ENCODE assay signal across 1 cellular context in the genomic region with DNA sequence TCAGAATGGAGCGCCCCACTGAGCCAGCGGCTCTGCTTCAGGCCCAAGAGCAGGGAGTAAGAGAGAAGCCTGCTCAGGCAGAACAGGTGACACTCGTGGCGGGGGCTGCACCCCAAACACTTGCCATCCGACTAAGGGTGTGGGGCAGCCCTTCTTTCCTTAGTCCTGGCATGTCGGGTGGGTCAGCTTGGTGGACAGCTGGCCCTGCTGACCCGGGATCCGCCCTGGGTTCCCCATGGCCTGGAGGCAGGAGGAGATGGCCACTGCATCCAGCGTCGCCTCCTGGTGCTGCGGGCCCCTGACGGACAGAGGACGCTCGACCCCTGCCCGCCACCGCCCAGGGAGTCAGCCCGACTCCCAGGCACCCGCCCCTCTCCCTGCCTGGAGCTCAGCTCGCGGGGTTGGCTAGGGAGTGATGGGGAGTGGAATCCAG.
TF ChIP-seq lines count a peak whose summit lies in the region.

No MANE protein-coding gene starts in this region.

TF ChIP-seq in HepG2, 621 proteins besides CTCF, POLR2A, EP300 and RAD21 (continues in another document):
- TF ChIP-seq, protein P1, sequence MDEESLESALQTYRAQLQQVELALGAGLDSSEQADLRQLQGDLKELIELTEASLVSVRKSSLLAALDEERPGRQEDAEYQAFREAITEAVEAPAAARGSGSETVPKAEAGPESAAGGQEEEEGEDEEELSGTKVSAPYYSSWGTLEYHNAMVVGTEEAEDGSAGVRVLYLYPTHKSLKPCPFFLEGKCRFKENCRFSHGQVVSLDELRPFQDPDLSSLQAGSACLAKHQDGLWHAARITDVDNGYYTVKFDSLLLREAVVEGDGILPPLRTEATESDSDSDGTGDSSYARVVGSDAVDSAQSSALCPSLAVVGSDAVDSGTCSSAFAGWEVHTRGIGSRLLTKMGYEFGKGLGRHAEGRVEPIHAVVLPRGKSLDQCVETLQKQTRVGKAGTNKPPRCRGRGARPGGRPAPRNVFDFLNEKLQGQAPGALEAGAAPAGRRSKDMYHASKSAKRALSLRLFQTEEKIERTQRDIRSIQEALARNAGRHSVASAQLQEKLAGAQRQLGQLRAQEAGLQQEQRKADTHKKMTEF (CRISPR knock-in tag; IDR thresholded peaks at IDR 0.05): no peak
- TF ChIP-seq ZNF225 (CRISPR knock-in tag; IDR thresholded peaks at IDR 0.05) (no peak), NFE2L2 (IDR thresholded peaks at IDR 0.05; ENCODE audit: low read length) (no peak), POLR2AphosphoS5 (IDR thresholded peaks at IDR 0.05; ENCODE audit: low read depth, low read length) (no peak), ZNF317 (CRISPR knock-in tag; IDR thresholded peaks at IDR 0.05) (peak; percentile 3; the same call in 1 of the 2 replicates), TEAD3 (CRISPR knock-in tag; optimal IDR thresholded peaks at IDR 0.05; ENCODE audit: borderline replicate concordance) (no peak), ZNF263 (CRISPR knock-in tag; IDR thresholded peaks at IDR 0.05) (no peak), PHF5A (CRISPR knock-in tag; IDR thresholded peaks at IDR 0.05; ENCODE audit: low read depth, unreplicated experiment) (no peak), HOXA3 (CRISPR knock-in tag; IDR thresholded peaks at IDR 0.05) (no peak), RBAK (CRISPR knock-in tag; IDR thresholded peaks at IDR 0.05) (no peak), SIN3A (IDR thresholded peaks at IDR 0.05; ENCODE audit: borderline replicate concordance, low read depth, low read length) (no peak), ELF1 (CRISPR knock-in tag; IDR thresholded peaks at IDR 0.05) (no peak), ZNF484 (CRISPR knock-in tag; IDR thresholded peaks at IDR 0.05; ENCODE audit: borderline replicate concordance, low read depth) (no peak), MATR3 (CRISPR knock-in tag; IDR thresholded peaks at IDR 0.05) (no peak), AHR (CRISPR knock-in tag; IDR thresholded peaks at IDR 0.05) (peak; percentile 40; the same call in 1 of the 2 replicates), ZBTB38 (CRISPR knock-in tag; IDR thresholded peaks at IDR 0.05) (0 out of 2 replicates have a peak, but pooled peaks have one; percentile 5), ZBTB1 (CRISPR knock-in tag; IDR thresholded peaks at IDR 0.05; ENCODE audit: borderline replicate concordance) (no peak), GPN1 (CRISPR knock-in tag; IDR thresholded peaks at IDR 0.05; ENCODE audit: borderline replicate concordance) (no peak), RBM39 (IDR thresholded peaks at IDR 0.05; ENCODE audit: low read depth, low read length, poor library complexity, severe bottlenecking) (peak; percentile 46), MBD4 (IDR thresholded peaks at IDR 0.05; ENCODE audit: borderline replicate concordance, low read length) (no peak), GZF1 (CRISPR knock-in tag; IDR thresholded peaks at IDR 0.05) (no peak), LCORL (IDR thresholded peaks at IDR 0.05) (no peak), LCORL (CRISPR knock-in tag; IDR thresholded peaks at IDR 0.05) (peak; percentile 4; the same call in 1 of the 2 replicates), ZNF251 (CRISPR knock-in tag; IDR thresholded peaks at IDR 0.05) (no peak), YEATS2 (CRISPR knock-in tag; IDR thresholded peaks at IDR 0.05; ENCODE audit: borderline replicate concordance) (no peak), CHD4 (IDR thresholded peaks at IDR 0.05; ENCODE audit: borderline replicate concordance, low read length) (no peak), SP1 (IDR thresholded peaks at IDR 0.05) (no peak), SP1 (CRISPR knock-in tag; IDR thresholded peaks at IDR 0.05) (0 out of 2 replicates have a peak, but pooled peaks have one; percentile 7), NFIC (IDR thresholded peaks at IDR 0.05; ENCODE audit: low read length) (no peak), GATA4 (IDR thresholded peaks at IDR 0.05; ENCODE audit: borderline replicate concordance, low read depth) (no peak), BRCA1 (CRISPR knock-in tag; IDR thresholded peaks at IDR 0.05) (no peak)
- TF ChIP-seq, protein P2, sequence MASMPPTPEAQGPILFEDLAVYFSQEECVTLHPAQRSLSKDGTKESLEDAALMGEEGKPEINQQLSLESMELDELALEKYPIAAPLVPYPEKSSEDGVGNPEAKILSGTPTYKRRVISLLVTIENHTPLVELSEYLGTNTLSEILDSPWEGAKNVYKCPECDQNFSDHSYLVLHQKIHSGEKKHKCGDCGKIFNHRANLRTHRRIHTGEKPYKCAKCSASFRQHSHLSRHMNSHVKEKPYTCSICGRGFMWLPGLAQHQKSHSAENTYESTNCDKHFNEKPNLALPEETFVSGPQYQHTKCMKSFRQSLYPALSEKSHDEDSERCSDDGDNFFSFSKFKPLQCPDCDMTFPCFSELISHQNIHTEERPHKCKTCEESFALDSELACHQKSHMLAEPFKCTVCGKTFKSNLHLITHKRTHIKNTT (CRISPR knock-in tag; IDR thresholded peaks at IDR 0.05): no peak
- TF ChIP-seq, protein P3, sequence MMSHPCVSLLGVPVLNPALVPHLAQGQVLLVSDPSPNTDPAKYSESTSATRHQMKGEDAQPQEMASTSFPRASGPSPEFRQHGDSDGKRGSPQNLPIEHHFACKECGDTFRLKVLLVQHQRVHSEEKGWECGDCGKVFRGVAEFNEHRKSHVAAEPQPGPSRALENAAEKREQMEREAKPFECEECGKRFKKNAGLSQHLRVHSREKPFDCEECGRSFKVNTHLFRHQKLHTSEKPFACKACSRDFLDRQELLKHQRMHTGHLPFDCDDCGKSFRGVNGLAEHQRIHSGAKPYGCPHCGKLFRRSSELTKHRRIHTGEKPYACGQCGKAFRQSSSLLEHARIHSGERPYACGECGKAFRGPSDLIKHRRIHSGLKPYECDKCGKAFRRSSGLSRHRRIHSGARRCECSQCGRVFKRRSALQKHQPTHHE (CRISPR knock-in tag; IDR thresholded peaks at IDR 0.05; ENCODE audit: borderline replicate concordance): no peak
- TF ChIP-seq, protein P4, sequence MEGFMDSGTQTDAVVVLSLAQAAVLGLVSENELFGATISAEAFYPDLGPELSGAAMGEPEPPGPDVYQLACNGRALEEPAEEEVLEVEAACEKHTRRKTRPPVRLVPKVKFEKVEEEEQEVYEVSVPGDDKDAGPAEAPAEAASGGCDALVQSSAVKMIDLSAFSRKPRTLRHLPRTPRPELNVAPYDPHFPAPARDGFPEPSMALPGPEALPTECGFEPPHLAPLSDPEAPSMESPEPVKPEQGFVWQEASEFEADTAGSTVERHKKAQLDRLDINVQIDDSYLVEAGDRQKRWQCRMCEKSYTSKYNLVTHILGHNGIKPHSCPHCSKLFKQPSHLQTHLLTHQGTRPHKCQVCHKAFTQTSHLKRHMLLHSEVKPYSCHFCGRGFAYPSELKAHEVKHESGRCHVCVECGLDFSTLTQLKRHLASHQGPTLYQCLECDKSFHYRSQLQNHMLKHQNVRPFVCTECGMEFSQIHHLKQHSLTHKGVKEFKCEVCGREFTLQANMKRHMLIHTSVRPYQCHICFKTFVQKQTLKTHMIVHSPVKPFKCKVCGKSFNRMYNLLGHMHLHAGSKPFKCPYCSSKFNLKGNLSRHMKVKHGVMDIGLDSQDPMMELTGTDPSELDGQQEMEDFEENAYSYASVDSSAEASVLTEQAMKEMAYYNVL (CRISPR knock-in tag; IDR thresholded peaks at IDR 0.05; ENCODE audit: borderline replicate concordance): 0 out of 2 replicates have a peak, but pooled peaks have one; percentile 25
- TF ChIP-seq, protein P5, sequence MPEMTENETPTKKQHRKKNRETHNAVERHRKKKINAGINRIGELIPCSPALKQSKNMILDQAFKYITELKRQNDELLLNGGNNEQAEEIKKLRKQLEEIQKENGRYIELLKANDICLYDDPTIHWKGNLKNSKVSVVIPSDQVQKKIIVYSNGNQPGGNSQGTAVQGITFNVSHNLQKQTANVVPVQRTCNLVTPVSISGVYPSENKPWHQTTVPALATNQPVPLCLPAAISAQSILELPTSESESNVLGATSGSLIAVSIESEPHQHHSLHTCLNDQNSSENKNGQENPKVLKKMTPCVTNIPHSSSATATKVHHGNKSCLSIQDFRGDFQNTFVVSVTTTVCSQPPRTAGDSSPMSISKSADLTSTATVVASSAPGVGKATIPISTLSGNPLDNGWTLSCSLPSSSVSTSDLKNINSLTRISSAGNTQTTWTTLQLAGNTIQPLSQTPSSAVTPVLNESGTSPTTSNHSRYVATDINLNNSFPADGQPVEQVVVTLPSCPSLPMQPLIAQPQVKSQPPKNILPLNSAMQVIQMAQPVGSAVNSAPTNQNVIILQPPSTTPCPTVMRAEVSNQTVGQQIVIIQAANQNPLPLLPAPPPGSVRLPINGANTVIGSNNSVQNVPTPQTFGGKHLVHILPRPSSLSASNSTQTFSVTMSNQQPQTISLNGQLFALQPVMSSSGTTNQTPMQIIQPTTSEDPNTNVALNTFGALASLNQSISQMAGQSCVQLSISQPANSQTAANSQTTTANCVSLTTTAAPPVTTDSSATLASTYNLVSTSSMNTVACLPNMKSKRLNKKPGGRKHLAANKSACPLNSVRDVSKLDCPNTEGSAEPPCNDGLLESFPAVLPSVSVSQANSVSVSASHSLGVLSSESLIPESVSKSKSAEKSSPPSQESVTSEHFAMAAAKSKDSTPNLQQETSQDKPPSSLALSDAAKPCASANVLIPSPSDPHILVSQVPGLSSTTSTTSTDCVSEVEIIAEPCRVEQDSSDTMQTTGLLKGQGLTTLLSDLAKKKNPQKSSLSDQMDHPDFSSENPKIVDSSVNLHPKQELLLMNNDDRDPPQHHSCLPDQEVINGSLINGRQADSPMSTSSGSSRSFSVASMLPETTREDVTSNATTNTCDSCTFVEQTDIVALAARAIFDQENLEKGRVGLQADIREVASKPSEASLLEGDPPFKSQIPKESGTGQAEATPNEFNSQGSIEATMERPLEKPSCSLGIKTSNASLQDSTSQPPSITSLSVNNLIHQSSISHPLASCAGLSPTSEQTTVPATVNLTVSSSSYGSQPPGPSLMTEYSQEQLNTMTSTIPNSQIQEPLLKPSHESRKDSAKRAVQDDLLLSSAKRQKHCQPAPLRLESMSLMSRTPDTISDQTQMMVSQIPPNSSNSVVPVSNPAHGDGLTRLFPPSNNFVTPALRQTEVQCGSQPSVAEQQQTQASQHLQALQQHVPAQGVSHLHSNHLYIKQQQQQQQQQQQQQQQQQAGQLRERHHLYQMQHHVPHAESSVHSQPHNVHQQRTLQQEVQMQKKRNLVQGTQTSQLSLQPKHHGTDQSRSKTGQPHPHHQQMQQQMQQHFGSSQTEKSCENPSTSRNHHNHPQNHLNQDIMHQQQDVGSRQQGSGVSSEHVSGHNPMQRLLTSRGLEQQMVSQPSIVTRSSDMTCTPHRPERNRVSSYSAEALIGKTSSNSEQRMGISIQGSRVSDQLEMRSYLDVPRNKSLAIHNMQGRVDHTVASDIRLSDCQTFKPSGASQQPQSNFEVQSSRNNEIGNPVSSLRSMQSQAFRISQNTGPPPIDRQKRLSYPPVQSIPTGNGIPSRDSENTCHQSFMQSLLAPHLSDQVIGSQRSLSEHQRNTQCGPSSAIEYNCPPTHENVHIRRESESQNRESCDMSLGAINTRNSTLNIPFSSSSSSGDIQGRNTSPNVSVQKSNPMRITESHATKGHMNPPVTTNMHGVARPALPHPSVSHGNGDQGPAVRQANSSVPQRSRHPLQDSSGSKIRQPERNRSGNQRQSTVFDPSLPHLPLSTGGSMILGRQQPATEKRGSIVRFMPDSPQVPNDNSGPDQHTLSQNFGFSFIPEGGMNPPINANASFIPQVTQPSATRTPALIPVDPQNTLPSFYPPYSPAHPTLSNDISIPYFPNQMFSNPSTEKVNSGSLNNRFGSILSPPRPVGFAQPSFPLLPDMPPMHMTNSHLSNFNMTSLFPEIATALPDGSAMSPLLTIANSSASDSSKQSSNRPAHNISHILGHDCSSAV (CRISPR knock-in tag; IDR thresholded peaks at IDR 0.05; ENCODE audit: borderline replicate concordance): 0 out of 2 replicates have a peak, but pooled peaks have one; percentile 11
- TF ChIP-seq, protein P6, sequence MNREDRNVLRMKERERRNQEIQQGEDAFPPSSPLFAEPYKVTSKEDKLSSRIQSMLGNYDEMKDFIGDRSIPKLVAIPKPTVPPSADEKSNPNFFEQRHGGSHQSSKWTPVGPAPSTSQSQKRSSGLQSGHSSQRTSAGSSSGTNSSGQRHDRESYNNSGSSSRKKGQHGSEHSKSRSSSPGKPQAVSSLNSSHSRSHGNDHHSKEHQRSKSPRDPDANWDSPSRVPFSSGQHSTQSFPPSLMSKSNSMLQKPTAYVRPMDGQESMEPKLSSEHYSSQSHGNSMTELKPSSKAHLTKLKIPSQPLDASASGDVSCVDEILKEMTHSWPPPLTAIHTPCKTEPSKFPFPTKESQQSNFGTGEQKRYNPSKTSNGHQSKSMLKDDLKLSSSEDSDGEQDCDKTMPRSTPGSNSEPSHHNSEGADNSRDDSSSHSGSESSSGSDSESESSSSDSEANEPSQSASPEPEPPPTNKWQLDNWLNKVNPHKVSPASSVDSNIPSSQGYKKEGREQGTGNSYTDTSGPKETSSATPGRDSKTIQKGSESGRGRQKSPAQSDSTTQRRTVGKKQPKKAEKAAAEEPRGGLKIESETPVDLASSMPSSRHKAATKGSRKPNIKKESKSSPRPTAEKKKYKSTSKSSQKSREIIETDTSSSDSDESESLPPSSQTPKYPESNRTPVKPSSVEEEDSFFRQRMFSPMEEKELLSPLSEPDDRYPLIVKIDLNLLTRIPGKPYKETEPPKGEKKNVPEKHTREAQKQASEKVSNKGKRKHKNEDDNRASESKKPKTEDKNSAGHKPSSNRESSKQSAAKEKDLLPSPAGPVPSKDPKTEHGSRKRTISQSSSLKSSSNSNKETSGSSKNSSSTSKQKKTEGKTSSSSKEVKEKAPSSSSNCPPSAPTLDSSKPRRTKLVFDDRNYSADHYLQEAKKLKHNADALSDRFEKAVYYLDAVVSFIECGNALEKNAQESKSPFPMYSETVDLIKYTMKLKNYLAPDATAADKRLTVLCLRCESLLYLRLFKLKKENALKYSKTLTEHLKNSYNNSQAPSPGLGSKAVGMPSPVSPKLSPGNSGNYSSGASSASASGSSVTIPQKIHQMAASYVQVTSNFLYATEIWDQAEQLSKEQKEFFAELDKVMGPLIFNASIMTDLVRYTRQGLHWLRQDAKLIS (CRISPR knock-in tag; IDR thresholded peaks at IDR 0.05): no peak
- TF ChIP-seq, protein P7, sequence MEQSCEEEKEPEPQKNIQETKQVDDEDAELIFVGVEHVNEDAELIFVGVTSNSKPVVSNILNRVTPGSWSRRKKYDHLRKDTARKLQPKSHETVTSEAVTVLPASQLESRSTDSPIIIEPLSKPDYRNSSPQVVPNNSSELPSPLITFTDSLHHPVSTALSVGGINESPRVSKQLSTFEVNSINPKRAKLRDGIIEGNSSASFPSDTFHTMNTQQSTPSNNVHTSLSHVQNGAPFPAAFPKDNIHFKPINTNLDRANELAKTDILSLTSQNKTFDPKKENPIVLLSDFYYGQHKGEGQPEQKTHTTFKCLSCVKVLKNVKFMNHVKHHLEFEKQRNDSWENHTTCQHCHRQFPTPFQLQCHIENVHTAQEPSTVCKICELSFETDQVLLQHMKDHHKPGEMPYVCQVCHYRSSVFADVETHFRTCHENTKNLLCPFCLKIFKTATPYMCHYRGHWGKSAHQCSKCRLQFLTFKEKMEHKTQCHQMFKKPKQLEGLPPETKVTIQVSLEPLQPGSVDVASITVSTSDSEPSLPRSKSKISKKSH (CRISPR knock-in tag; IDR thresholded peaks at IDR 0.05; ENCODE audit: borderline replicate concordance): no peak
